ENCODE assay signal across 13 cellular contexts in the genomic region with DNA sequence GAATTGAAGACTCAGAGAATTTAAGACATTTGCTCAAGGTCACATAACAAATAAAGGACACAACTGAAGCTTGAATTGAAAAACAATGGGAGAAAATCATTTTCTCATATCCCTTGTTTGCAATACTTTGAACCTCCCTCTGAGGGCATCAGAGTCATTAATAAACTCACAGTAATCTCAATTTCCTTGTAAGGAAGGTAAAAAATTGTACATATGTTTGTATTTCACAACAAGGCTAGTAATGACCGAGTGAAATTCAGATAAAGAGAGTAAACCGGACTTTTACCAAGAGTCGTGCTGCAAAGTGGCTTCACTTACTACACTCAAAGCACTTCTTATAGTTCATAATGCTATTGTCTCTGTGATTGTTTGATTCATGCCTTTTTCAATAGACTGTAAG.
A peak's percentile ranks its signal among the peaks of the same experiment; 100 is the strongest.
DNase-seq lines count a peak whose midpoint lies in the region; TF ChIP-seq lines count a peak whose summit lies in the region.
"Had no signal": no experiment of that assay in that cellular context is flagged by ENCODE, and none has a peak within 500 bp of the region (broad histone marks: within the 10 kb centered on the region; RNA-seq: fewer than 3 reads in every experiment).

No MANE protein-coding gene starts in this region.

- no peaks in the 10 kb centered on the region for H3K27me3 ChIP-seq in BE2C
- H3K27me3 ChIP-seq: Peyer's patch had no signal

- DNase-seq in BE2C (no peak), NCI-H69 (lab: John Stamatoyannopoulos, UW) (peak; percentile 38), epithelial cell of esophagus (ENCODE audit: low read depth) (peak; percentile 35), myocyte (ENCODE audit: low read depth) (peak; percentile 15), NCI-H1694 (lab: John Stamatoyannopoulos, UW) (no peak), ecto neural progenitor cell (ENCODE audit: low spot score) (no peak), iPS-NIHi7 (ENCODE audit: extremely low spot score) (no peak)
- DNase-seq in stimulated activated CD4-positive, alpha-beta T cell treated with anti-CD3 and anti-CD28 coated beads, Interleukin-2, amount 100 ng/mL, for 48 hours: no peak
- DNase-seq: activated T-cell treated with anti-CD3 and anti-CD28 coated beads, Interleukin-2, amount 50 U/mL, for 1 hour; GOT3; NCI-H2081; Peyer's patch; WERI-Rb-1 had no signal

- no peaks in the 10 kb centered on the region for H3K36me3 ChIP-seq in BE2C
- H3K36me3 ChIP-seq: Peyer's patch, WERI-Rb-1 had no signal

- H3K4me3 ChIP-seq in BE2C (ENCODE audit: low read depth, low read length) (no peak overlapping the region), epithelial cell of esophagus (ENCODE audit: low read length) (no peak overlapping the region)
- H3K4me3 ChIP-seq: Peyer's patch had no signal

- TF ChIP-seq CTCF in BE2C (IDR thresholded peaks at IDR 0.05; ENCODE audit: low read depth, low read length) (peak; percentile 36), epithelial cell of esophagus (IDR thresholded peaks at IDR 0.05; ENCODE audit: insufficient read depth, low read depth, low read length, missing control alignments) (peak; percentile 38)

- no peaks in the 10 kb centered on the region for H3K9me3 ChIP-seq in BE2C
- H3K9me3 ChIP-seq: Peyer's patch had no signal

- H3K4me1 ChIP-seq in BE2C: peaks cover 6% of the 10 kb centered on the region; the same call in 1 of the 2 replicates
- H3K4me1 ChIP-seq: Peyer's patch had no signal

Comparison
In these comparisons a context has a peak if more than half of its experiments do, and no peak if none do; other contexts are left out.
1. DNase-seq: peak in NCI-H69 (single experiment), epithelial cell of esophagus (single experiment) and myocyte (single experiment); none in BE2C (single experiment), stimulated activated CD4-positive, alpha-beta T cell treated with anti-CD3 and anti-CD28 coated beads, Interleukin-2, amount 100 ng/mL, for 48 hours (0 of 2), NCI-H1694 (single experiment), ecto neural progenitor cell (single experiment) and iPS-NIHi7 (single experiment).